8 cellular contexts compared by ENCODE assay signal in the genomic region with DNA sequence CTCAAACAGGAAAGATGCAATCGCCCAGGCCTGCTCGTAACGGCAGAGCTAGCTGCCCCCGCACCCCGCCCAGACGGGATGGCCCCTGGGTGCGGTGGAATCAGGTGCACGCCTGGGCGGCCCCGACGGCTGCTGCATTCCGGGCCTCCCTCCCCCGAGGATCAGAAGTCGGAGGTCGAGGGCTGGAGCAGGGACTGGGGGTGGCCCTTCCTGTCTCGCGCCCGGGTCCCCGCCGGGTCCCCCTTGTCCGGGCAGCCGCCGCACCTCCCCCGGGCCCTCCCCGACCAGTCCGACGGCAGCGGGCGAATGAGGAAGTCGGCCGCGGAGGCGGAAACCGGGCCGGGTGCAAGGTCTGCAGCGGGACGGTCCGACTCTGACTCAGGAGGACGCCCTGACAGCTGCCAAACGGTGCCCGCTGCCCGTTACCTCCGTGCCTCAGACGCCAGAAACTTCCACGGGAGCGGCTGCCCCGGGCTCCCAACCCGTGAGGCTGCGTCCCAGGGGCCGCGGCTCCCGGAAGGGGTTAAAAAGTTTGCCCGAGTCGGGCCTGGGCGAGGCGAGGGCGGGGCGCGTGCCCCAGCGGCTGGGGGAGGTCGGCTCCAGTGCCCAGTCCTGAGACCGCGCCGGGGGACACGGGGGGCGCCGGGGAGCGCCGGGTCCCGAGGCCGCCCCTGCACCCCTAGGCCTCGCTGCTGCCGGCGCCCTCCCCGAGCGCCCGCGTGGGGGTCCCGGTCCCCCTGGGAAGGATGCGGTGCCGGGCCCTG. TPM values are rescaled to one million over a fixed set of nuclear protein-coding genes. Genes with fewer than 3 reads are reported as not detected.
DNase-seq lines count a peak whose midpoint lies in the region; ATAC-seq and TF ChIP-seq lines count a peak whose summit lies in the region.

No MANE protein-coding gene starts in this region.

- peaks cover 17 to 25% of the 10 kb centered on the region in 2 donors for H3K4me1 ChIP-seq in ascending aorta
- peaks cover 25% of the 10 kb centered on the region for H3K4me1 ChIP-seq in iPS-18a (ENCODE audit: control insufficient read depth, low read depth, low read length)
- peaks cover 32% of the 10 kb centered on the region for H3K4me1 ChIP-seq in skeletal muscle satellite cell (ENCODE audit: control insufficient read depth, insufficient read depth, low read length)

- ATAC-seq in GM21447 (IDR thresholded peaks at IDR 0.05; ENCODE audit: unreplicated experiment) = no peak

- H3K9me3 ChIP-seq in ascending aorta (no peaks in the 10 kb centered on the region), iPS-18a (ENCODE audit: control insufficient read depth, low read depth, low read length) (no peaks in the 10 kb centered on the region), skeletal muscle satellite cell (replicated peaks; ENCODE audit: low read length) (no peaks in the 10 kb centered on the region)

- CTCF ChIA-PET in GM10248 (lab: Yijun Ruan, JAX) = interaction anchor here (0.8 to 2.0 kb wide), 10 partner anchors 9 to 87 kb away, joined by 3 to 6 read pairs (median 4); no protein-coding TSS in a partner anchor

- H3K4me2 ChIP-seq in skeletal muscle satellite cell (ENCODE audit: low read length) = peak overlapping the region; percentile 93

- TF ChIP-seq CTCF in GM10248 (IDR thresholded peaks at IDR 0.05; ENCODE audit: control extremely low read depth, extremely low read depth, low read depth, missing control alignments) = no peak
- TF ChIP-seq CTCF in ascending aorta (IDR thresholded peaks at IDR 0.05) = no peak

- POLR2A ChIA-PET in GM10248 (lab: Yijun Ruan, JAX) = interaction anchor here (1.0 to 1.9 kb wide), 4 partner anchors 48 to 123 kb away, joined by 3 to 13 read pairs (median 5); partner anchors contain the start of gene TXN2

- DNase-seq in GM10248 (ENCODE audit: extremely low spot score) (peak; percentile 65), HCEC 1CT (peak; percentile 38), NOMO-1 treated with DMSO at 0.1 percent for 48 hours (lab: John Stamatoyannopoulos, UW; ENCODE audit: unreplicated experiment) (peak; percentile 66), ascending aorta (ENCODE audit: low spot score in 2 of 2) (peak in 1 of 2 donors; percentile 79), iPS-NIHi7 (ENCODE audit: extremely low spot score) (no peak)

- H3K9ac ChIP-seq in iPS-18a (ENCODE audit: low read length) (peak overlapping the region; percentile 51), skeletal muscle satellite cell (ENCODE audit: low read depth, low read length) (peak overlapping the region; percentile 95)

- H3K27me3 ChIP-seq in ascending aorta = no peaks in the 10 kb centered on the region
- no peaks in the 10 kb centered on the region for H3K27me3 ChIP-seq in iPS-18a (ENCODE audit: control insufficient read depth, insufficient read depth, low read length)
- no peaks in the 10 kb centered on the region for H3K27me3 ChIP-seq in skeletal muscle satellite cell (ENCODE audit: control insufficient read depth, insufficient read depth, low read length)

- intact Hi-C loops in ascending aorta (cut with DNase I) = loop anchor here (2.0 to 10.0 kb wide), 2 partner anchors 76 to 232 kb away; no protein-coding TSS in a partner anchor

- H3K36me3 ChIP-seq in ascending aorta (peaks cover 9 to 23% of the 10 kb centered on the region in 2 donors), iPS-18a (ENCODE audit: control insufficient read depth, low read depth, low read length) (no peaks in the 10 kb centered on the region), skeletal muscle satellite cell (ENCODE audit: insufficient read depth, low read length) (peaks cover 34% of the 10 kb centered on the region)

- H3K27ac ChIP-seq in ascending aorta (peak overlapping the region; percentile 86 to 95), iPS-18a (ENCODE audit: low read length) (no peak overlapping the region)

- H3K4me3 ChIP-seq in ascending aorta = peak overlapping the region; percentile 92 to 100
- H3K4me3 ChIP-seq in iPS-18a (ENCODE audit: low read length) = peak overlapping the region; percentile 60
- H3K4me3 ChIP-seq in skeletal muscle satellite cell (ENCODE audit: low read length) = peak overlapping the region; percentile 93

RNA-seq across cellular contexts. Expression of gene MYH9, which starts 0.7 kb away (rescaled TPM):
- 1,114 TPM for total RNA-seq in ascending aorta
- 248 and 329 TPM in 2 replicates for total RNA-seq in skeletal muscle satellite cell (2012; rRNA removed)
